9 cellular contexts compared by ENCODE assay signal in genomic region chr6:137883400-137883888, GRCh38. TPM values are rescaled to one million over a fixed set of nuclear protein-coding genes. Genes with fewer than 3 reads are reported as not detected.
DNase-seq lines count a peak whose midpoint lies in the region; ATAC-seq and TF ChIP-seq lines count a peak whose summit lies in the region.
"Had no signal": no experiment of that assay in that cellular context is flagged by ENCODE, and none has a peak within 500 bp of the region (broad histone marks: within the 10 kb centered on the region; RNA-seq: fewer than 3 reads in every experiment).

No MANE protein-coding gene starts in this region.

- peak overlapping the region; percentile 13 for H3K4me3 Mint-ChIP-seq in activated CD8-positive, alpha-beta memory T cell treated with anti-CD3 and anti-CD28 coated beads, Interleukin-2, amount 10 ng/mL, durations not matched to agents 7 days and 5 days
- H3K4me3 Mint-ChIP-seq in activated CD8-positive, alpha-beta T cell treated with anti-CD3 and anti-CD28 coated beads for 36 hours = peak overlapping the region; percentile 2
- no peak overlapping the region for H3K4me3 Mint-ChIP-seq in Caco-2 (ENCODE audit: unreplicated experiment)

- no peak for DNase-seq in activated CD8-positive, alpha-beta memory T cell treated with anti-CD3 and anti-CD28 coated beads, Interleukin-2, amount 10 ng/mL, durations not matched to agents 7 days and 5 days
- no peak for DNase-seq in activated CD8-positive, alpha-beta memory T cell treated with anti-CD3 and anti-CD28 coated beads, Interleukin-2, amount 50 U/mL, for 4 hours
- DNase-seq in activated CD8-positive, alpha-beta T cell treated with anti-CD3 and anti-CD28 coated beads for 36 hours = peak; percentile 59
- DNase-seq in right cardiac atrium = no peak
- DNase-seq in Caco-2 = no peak
- DNase-seq in stimulated activated CD4-positive, alpha-beta T cell treated with anti-CD3 and anti-CD28 coated beads, Interleukin-15, amount 100 ng/mL, for 24 hours = no peak
- DNase-seq in NCI-H2029 treated with DMSO at 0.1 percent for 48 hours (lab: John Stamatoyannopoulos, UW) = no peak

- POLR2A ChIA-PET in activated CD8-positive, alpha-beta T cell treated with anti-CD3 and anti-CD28 coated beads for 36 hours (lab: Charles Lee) = interaction anchor here (0.6 to 4.5 kb wide), 9 partner anchors 9 to 231 kb away, joined by 3 to 26 read pairs (median 4); partner anchors contain the start of gene TNFAIP3
- POLR2A ChIA-PET in Caco-2 (lab: Charles Lee) = no interaction called here

- CTCF ChIA-PET in activated CD8-positive, alpha-beta memory T cell treated with anti-CD3 and anti-CD28 coated beads, Interleukin-2, amount 10 ng/mL, durations not matched to agents 7 days and 5 days (lab: Charles Lee) = interaction anchor here (1.1 to 5.9 kb wide), 10 partner anchors 14 to 175 kb away, joined by 3 to 70 read pairs (median 6); partner anchors contain the start of gene TNFAIP3
- CTCF ChIA-PET in activated CD8-positive, alpha-beta T cell treated with anti-CD3 and anti-CD28 coated beads for 36 hours (lab: Charles Lee) = interaction anchor here (0.9 to 4.1 kb wide), 10 partner anchors 12 to 179 kb away, joined by 3 to 28 read pairs (median 4); partner anchors contain the start of gene TNFAIP3
- CTCF ChIA-PET in Caco-2 (lab: Charles Lee) = no interaction called here

- peaks cover 44% of the 10 kb centered on the region for H3K36me3 ChIP-seq in thymus (ENCODE audit: control insufficient read depth, insufficient read depth)
- H3K36me3 ChIP-seq in Caco-2 (ENCODE audit: control insufficient read depth, insufficient read depth, low read length) = peaks cover 1% of the 10 kb centered on the region; the same call in 1 of the 2 replicates

- no TSS peak for BruUV-seq in Caco-2 (replicated peaks; lab: Mats Ljungman, UMichigan)

- peaks cover 74% of the 10 kb centered on the region for H3K36me3 Mint-ChIP-seq in activated CD8-positive, alpha-beta memory T cell treated with anti-CD3 and anti-CD28 coated beads, Interleukin-2, amount 10 ng/mL, durations not matched to agents 7 days and 5 days
- peaks cover 82% of the 10 kb centered on the region for H3K36me3 Mint-ChIP-seq in activated CD8-positive, alpha-beta T cell treated with anti-CD3 and anti-CD28 coated beads for 36 hours (ENCODE audit: low read depth)
- peaks cover 61% of the 10 kb centered on the region for H3K36me3 Mint-ChIP-seq in Caco-2 (ENCODE audit: insufficient read depth, unreplicated experiment)

- intact Hi-C loops in activated CD8-positive, alpha-beta T cell treated with anti-CD3 and anti-CD28 coated beads for 36 hours (cut with micrococcal nuclease) = no loop called here
- intact Hi-C loops in right cardiac atrium (cut with DNase I) (no loop called here), Caco-2 (cut with micrococcal nuclease; ENCODE audit: unreplicated experiment) (no loop called here)

- peaks cover 12% of the 10 kb centered on the region for H3K9me3 Mint-ChIP-seq in activated CD8-positive, alpha-beta memory T cell treated with anti-CD3 and anti-CD28 coated beads, Interleukin-2, amount 10 ng/mL, durations not matched to agents 7 days and 5 days (ENCODE audit: low read depth)
- H3K9me3 Mint-ChIP-seq in activated CD8-positive, alpha-beta T cell treated with anti-CD3 and anti-CD28 coated beads for 36 hours = peaks cover 13% of the 10 kb centered on the region
- peaks cover 5% of the 10 kb centered on the region for H3K9me3 Mint-ChIP-seq in Caco-2 (ENCODE audit: unreplicated experiment)

- peaks cover 52% of the 10 kb centered on the region for H3K4me1 Mint-ChIP-seq in activated CD8-positive, alpha-beta memory T cell treated with anti-CD3 and anti-CD28 coated beads, Interleukin-2, amount 10 ng/mL, durations not matched to agents 7 days and 5 days
- H3K4me1 Mint-ChIP-seq in activated CD8-positive, alpha-beta T cell treated with anti-CD3 and anti-CD28 coated beads for 36 hours (ENCODE audit: low read depth) = peaks cover 61% of the 10 kb centered on the region
- H3K4me1 Mint-ChIP-seq in Caco-2 (ENCODE audit: low read depth, unreplicated experiment) = no peaks in the 10 kb centered on the region

- H3K27me3 ChIP-seq in right cardiac atrium (ENCODE audit: control insufficient read depth, insufficient read depth) (no peaks in the 10 kb centered on the region), thymus (ENCODE audit: control insufficient read depth, insufficient read depth) (no peaks in the 10 kb centered on the region), Caco-2 (replicated peaks; ENCODE audit: control insufficient read depth, insufficient read depth, low read length) (no peaks in the 10 kb centered on the region)
- H3K27me3 ChIP-seq: vagina had no signal

- WGBS in right cardiac atrium = 47% methylated on average over 6 of the region's 6 CpGs
- 72% methylated on average over 6 of the region's 6 CpGs for WGBS in thymus

- H3K27ac Mint-ChIP-seq in activated CD8-positive, alpha-beta memory T cell treated with anti-CD3 and anti-CD28 coated beads, Interleukin-2, amount 10 ng/mL, durations not matched to agents 7 days and 5 days = peak overlapping the region; percentile 90
- H3K27ac Mint-ChIP-seq in activated CD8-positive, alpha-beta T cell treated with anti-CD3 and anti-CD28 coated beads for 36 hours = peak overlapping the region; percentile 93
- H3K27ac Mint-ChIP-seq in Caco-2 (ENCODE audit: unreplicated experiment) = no peak overlapping the region

- H3K27me3 Mint-ChIP-seq in activated CD8-positive, alpha-beta memory T cell treated with anti-CD3 and anti-CD28 coated beads, Interleukin-2, amount 10 ng/mL, durations not matched to agents 7 days and 5 days = no peaks in the 10 kb centered on the region
- no peaks in the 10 kb centered on the region for H3K27me3 Mint-ChIP-seq in activated CD8-positive, alpha-beta T cell treated with anti-CD3 and anti-CD28 coated beads for 36 hours
- H3K27me3 Mint-ChIP-seq in Caco-2 (ENCODE audit: insufficient read depth, unreplicated experiment) = no peaks in the 10 kb centered on the region

- H3K27ac ChIP-seq in right cardiac atrium (ENCODE audit: low read length) = no peak overlapping the region
- H3K27ac ChIP-seq in thymus (ENCODE audit: low read depth) = peak overlapping the region; percentile 78
- H3K27ac ChIP-seq: vagina had no signal

- ATAC-seq in activated CD8-positive, alpha-beta memory T cell treated with anti-CD3 and anti-CD28 coated beads, Interleukin-2, amount 10 ng/mL, durations not matched to agents 7 days and 5 days = peak; percentile 37
- peak; percentile 54 for ATAC-seq in activated CD8-positive, alpha-beta T cell treated with anti-CD3 and anti-CD28 coated beads for 36 hours
- ATAC-seq in right cardiac atrium = peak; percentile 59 to 70

- no peaks in the 10 kb centered on the region for H3K9me3 ChIP-seq in right cardiac atrium (ENCODE audit: control insufficient read depth, low read length)
- H3K9me3 ChIP-seq in thymus (ENCODE audit: control insufficient read depth) = no peaks in the 10 kb centered on the region
- no peaks in the 10 kb centered on the region for H3K9me3 ChIP-seq in Caco-2
- H3K9me3 ChIP-seq: vagina had no signal

- no peak for TF ChIP-seq CTCF in activated CD8-positive, alpha-beta T cell treated with anti-CD3 and anti-CD28 coated beads for 36 hours (IDR thresholded peaks at IDR 0.05)
- no peak for TF ChIP-seq CTCF in Caco-2 (IDR thresholded peaks at IDR 0.05; ENCODE audit: insufficient read depth in 1 of 2, low read depth in 1 of 2, low read length in 1 of 2, severe bottlenecking in 1 of 2, unreplicated experiment in 1 of 2)

- no peak overlapping the region for H3K4me3 ChIP-seq in right cardiac atrium (ENCODE audit: low read length)
- no peak overlapping the region for H3K4me3 ChIP-seq in thymus (ENCODE audit: low read length)
- H3K4me3 ChIP-seq in Caco-2 (ENCODE audit: low read depth, low read length) = no peak overlapping the region
- H3K4me3 ChIP-seq: vagina had no signal

- H3K4me1 ChIP-seq in right cardiac atrium (ENCODE audit: control insufficient read depth, insufficient read depth, low read length) (no peaks in the 10 kb centered on the region), thymus (ENCODE audit: control insufficient read depth, insufficient read depth, low read length) (peaks cover 14% of the 10 kb centered on the region), Caco-2 (no peaks in the 10 kb centered on the region)
- H3K4me1 ChIP-seq: vagina had no signal

RNA-seq across cellular contexts. Expression of gene TNFAIP3, which starts 16.4 kb away (rescaled TPM):
- total RNA-seq in activated CD8-positive, alpha-beta memory T cell treated with anti-CD3 and anti-CD28 coated beads, Interleukin-2, amount 10 ng/mL, durations not matched to agents 7 days and 5 days = 100 to 1,000 TPM in 1 of 2 experiments, 10 to 100 TPM in 1; 86.7 to 225 TPM
- 100 to 1,000 TPM; 399 to 402 TPM for total RNA-seq in activated CD8-positive, alpha-beta T cell treated with anti-CD3 and anti-CD28 coated beads for 36 hours
- total RNA-seq in right cardiac atrium (10 to 100 TPM in 3 of 4 donors, 1 to 10 TPM in 1; 7.6 to 11.4 (median 10.7) TPM), Caco-2 (2022) (45.7 and 50.4 TPM in 2 replicates)
- polyA plus RNA-seq in right cardiac atrium (6.0 TPM), thymus (85.8 TPM)
